ENCODE assay signal across 7 cellular contexts in genomic region chr3:113531826-113532697, GRCh38. TPM values are rescaled to one million over a fixed set of nuclear protein-coding genes. Genes with fewer than 3 reads are reported as not detected.
A peak's percentile ranks its signal among the peaks of the same experiment; 100 is the strongest.
DNase-seq lines count a peak whose midpoint lies in the region; ATAC-seq lines count a peak whose summit lies in the region.

Gene SIDT1 (plus strand): TSS chr3:113532555. CDS start chr3:113533022, 467 bp downstream.

- peak within 1 kb of the TSS; percentile 98 for H3K27ac Mint-ChIP-seq in stimulated activated naive CD8-positive, alpha-beta T cell treated with anti-CD3 and anti-CD28 coated beads, Interleukin-15, Interleukin-2, amounts not matched to agents 100 ng/mL and 50 ng/mL, for 24 hours

- no peaks in the 10 kb centered on the region for H3K27me3 Mint-ChIP-seq in stimulated activated naive CD8-positive, alpha-beta T cell treated with anti-CD3 and anti-CD28 coated beads, Interleukin-15, Interleukin-2, amounts not matched to agents 100 ng/mL and 50 ng/mL, for 24 hours

- H3K4me1 Mint-ChIP-seq in stimulated activated naive CD8-positive, alpha-beta T cell treated with anti-CD3 and anti-CD28 coated beads, Interleukin-15, Interleukin-2, amounts not matched to agents 100 ng/mL and 50 ng/mL, for 24 hours (ENCODE audit: low read depth), result peaks cover 49% of the 10 kb centered on the region

- H3K4me3 Mint-ChIP-seq in stimulated activated naive CD8-positive, alpha-beta T cell treated with anti-CD3 and anti-CD28 coated beads, Interleukin-15, Interleukin-2, amounts not matched to agents 100 ng/mL and 50 ng/mL, for 24 hours, result peak within 1 kb of the TSS; percentile 95

- H3K9me3 Mint-ChIP-seq in stimulated activated naive CD8-positive, alpha-beta T cell treated with anti-CD3 and anti-CD28 coated beads, Interleukin-15, Interleukin-2, amounts not matched to agents 100 ng/mL and 50 ng/mL, for 24 hours, result no peaks in the 10 kb centered on the region

- ATAC-seq in GM18517 (IDR thresholded peaks at IDR 0.05; ENCODE audit: unreplicated experiment) (peak; percentile 78), HG02763 (IDR thresholded peaks at IDR 0.05; ENCODE audit: unreplicated experiment) (peak; percentile 66)

- no peaks in the 10 kb centered on the region for H3K27me3 ChIP-seq in effector memory CD4-positive, alpha-beta T cell (replicated peaks; ENCODE audit: control insufficient read depth, insufficient read depth, low read length, poor library complexity, severe bottlenecking)

- peak within 1 kb of the TSS; percentile 86 for H3K27ac ChIP-seq in effector memory CD4-positive, alpha-beta T cell (ENCODE audit: insufficient read depth, low read length, poor library complexity, severe bottlenecking)

- H3K36me3 Mint-ChIP-seq in stimulated activated naive CD8-positive, alpha-beta T cell treated with anti-CD3 and anti-CD28 coated beads, Interleukin-15, Interleukin-2, amounts not matched to agents 100 ng/mL and 50 ng/mL, for 24 hours (ENCODE audit: low read depth), result peaks cover 7% of the 10 kb centered on the region

- peaks cover 8% of the 10 kb centered on the region for H3K4me1 ChIP-seq in effector memory CD4-positive, alpha-beta T cell (ENCODE audit: control insufficient read depth, insufficient read depth, low read length, poor library complexity, severe bottlenecking)

- no peaks in the 10 kb centered on the region for H3K9me3 ChIP-seq in effector memory CD4-positive, alpha-beta T cell (ENCODE audit: control insufficient read depth, low read length)

- peak within 1 kb of the TSS; percentile 97 for H3K4me3 ChIP-seq in effector memory CD4-positive, alpha-beta T cell (ENCODE audit: insufficient read depth, low read depth, low read length, poor library complexity, severe bottlenecking)

- no peaks in the 10 kb centered on the region for H3K36me3 ChIP-seq in effector memory CD4-positive, alpha-beta T cell (ENCODE audit: control insufficient read depth, insufficient read depth, low read length)

- DNase-seq in NCI-H146 (lab: John Stamatoyannopoulos, UW) (peak; percentile 69), mucosa of gallbladder (ENCODE audit: low spot score) (peak; percentile 55)
- DNase-seq in activated CD4-positive, alpha-beta T cell treated with anti-CD3 and anti-CD28 coated beads, Interleukin-2, amount 50 U/mL, for 48 hours, result peak; percentile 62 to 72
- DNase-seq in effector memory CD4-positive, alpha-beta T cell, result peak; percentile 36 to 56 (median 52)

RNA-seq across cellular contexts. Expression of gene SIDT1, which starts in this region (rescaled TPM):
- 16.8 TPM for total RNA-seq in mucosa of gallbladder

Comparison
In these comparisons a context has a peak if more than half of its experiments do, and no peak if none do; other contexts are left out.
1. Peak in every context shown above with its lines: DNase-seq, ATAC-seq, H3K4me3 ChIP-seq and H3K27ac ChIP-seq.